ENCODE assay signal across 1 cellular context in the genomic region with DNA sequence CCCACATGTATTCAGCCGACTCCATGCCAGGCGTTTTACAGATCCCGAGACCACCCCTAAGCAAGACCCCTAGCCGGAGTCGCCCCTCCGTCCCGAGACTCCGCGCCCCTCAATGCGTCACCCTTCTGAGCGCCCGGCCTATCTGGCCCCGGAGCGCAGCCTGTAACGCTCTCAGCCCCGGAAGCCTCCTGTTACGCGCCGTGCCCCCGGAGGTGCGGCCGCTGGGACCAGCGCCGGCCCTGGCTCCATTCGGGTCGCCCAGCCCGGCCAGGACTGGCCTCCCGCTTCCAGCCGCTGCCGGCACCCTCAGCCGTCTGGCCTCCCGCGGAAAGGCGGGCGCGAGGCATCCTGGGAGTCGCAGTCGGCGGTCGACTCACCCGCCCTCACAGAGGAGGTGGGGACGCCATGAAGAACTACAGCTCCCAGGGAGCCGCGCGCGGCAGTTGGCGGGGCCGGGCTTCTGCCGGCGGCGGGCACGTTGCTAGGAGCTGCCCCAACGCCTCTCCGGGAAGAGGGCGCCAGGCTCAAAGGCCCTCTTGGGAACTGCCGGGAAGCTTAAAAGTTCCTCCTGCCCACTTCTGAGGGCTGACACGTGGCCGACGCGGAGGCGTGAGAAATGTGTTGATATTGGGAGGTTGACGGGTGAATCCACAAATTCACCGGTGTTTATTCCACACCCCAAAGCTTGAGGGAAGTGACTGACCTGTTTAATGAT.
TF ChIP-seq lines count a peak whose summit lies in the region.

A gene with protein sequence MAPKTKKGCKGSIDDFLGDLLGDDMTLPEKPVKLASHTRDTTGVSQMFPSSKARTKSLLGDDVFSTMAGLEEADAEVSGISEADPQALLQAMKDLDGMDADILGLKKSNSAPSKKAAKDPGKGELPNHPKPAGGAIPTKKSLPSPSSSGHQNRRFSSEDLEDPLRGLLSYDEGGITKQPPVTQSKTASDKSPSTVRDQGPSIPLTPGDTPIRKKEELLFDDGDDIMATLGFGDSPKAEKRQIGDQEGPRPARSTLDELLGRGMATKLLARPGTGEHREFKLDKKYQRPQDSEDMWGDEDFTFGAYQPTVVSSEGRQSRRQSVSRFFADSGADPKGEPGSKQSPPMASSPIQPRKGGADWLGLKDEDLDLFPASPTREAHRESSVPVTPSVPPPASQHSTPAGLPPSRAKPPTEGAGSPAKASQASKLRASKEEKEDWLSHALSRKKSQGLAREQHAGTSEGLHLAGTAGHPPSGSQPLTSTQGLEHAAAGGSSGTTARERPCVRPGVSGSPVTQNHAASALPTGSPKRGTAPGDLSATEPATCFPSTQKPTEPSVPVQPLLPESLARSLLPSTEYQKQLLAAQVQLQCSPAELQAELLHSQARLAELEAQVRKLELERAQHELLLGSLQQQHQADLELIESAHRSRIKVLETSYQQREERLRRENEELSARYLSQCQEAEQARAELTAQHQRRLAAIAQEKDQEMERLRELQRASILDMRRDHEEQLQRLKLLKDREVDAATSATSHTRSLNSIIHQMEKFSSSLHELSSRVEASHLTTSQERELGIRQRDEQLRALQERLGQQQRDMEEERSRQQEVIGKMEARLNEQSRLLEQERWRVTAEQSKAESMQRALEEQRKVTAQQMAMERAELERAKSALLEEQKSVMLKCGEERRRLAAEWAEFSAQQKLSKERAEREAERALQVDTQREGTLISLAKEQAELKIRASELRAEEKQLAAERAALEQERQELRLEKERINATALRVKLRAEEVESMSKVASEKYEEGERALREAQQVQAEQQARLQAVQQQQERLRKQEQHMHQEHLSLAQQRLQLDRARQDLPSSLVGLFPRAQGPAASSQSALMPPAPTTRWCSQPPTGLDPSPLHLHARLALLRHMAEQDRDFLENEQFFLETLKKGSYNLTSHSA (minus strand): TSS at position 316 of the 715 bp plus-strand sequence. CDS start 2,893 bp downstream, outside the sequence.

TF ChIP-seq in K562, 482 proteins besides CTCF, POLR2A, EP300 and RAD21 (continued from another document and continues in another):
- TF ChIP-seq, protein P1, sequence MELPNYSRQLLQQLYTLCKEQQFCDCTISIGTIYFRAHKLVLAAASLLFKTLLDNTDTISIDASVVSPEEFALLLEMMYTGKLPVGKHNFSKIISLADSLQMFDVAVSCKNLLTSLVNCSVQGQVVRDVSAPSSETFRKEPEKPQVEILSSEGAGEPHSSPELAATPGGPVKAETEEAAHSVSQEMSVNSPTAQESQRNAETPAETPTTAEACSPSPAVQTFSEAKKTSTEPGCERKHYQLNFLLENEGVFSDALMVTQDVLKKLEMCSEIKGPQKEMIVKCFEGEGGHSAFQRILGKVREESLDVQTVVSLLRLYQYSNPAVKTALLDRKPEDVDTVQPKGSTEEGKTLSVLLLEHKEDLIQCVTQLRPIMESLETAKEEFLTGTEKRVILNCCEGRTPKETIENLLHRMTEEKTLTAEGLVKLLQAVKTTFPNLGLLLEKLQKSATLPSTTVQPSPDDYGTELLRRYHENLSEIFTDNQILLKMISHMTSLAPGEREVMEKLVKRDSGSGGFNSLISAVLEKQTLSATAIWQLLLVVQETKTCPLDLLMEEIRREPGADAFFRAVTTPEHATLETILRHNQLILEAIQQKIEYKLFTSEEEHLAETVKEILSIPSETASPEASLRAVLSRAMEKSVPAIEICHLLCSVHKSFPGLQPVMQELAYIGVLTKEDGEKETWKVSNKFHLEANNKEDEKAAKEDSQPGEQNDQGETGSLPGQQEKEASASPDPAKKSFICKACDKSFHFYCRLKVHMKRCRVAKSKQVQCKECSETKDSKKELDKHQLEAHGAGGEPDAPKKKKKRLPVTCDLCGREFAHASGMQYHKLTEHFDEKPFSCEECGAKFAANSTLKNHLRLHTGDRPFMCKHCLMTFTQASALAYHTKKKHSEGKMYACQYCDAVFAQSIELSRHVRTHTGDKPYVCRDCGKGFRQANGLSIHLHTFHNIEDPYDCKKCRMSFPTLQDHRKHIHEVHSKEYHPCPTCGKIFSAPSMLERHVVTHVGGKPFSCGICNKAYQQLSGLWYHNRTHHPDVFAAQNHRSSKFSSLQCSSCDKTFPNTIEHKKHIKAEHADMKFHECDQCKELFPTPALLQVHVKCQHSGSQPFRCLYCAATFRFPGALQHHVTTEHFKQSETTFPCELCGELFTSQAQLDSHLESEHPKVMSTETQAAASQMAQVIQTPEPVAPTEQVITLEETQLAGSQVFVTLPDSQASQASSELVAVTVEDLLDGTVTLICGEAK (IDR thresholded peaks at IDR 0.05) = peak; percentile 70
- TF ChIP-seq, protein P1 (CRISPR knock-in tag; IDR thresholded peaks at IDR 0.05) = no peak
- TF ChIP-seq, protein P2, sequence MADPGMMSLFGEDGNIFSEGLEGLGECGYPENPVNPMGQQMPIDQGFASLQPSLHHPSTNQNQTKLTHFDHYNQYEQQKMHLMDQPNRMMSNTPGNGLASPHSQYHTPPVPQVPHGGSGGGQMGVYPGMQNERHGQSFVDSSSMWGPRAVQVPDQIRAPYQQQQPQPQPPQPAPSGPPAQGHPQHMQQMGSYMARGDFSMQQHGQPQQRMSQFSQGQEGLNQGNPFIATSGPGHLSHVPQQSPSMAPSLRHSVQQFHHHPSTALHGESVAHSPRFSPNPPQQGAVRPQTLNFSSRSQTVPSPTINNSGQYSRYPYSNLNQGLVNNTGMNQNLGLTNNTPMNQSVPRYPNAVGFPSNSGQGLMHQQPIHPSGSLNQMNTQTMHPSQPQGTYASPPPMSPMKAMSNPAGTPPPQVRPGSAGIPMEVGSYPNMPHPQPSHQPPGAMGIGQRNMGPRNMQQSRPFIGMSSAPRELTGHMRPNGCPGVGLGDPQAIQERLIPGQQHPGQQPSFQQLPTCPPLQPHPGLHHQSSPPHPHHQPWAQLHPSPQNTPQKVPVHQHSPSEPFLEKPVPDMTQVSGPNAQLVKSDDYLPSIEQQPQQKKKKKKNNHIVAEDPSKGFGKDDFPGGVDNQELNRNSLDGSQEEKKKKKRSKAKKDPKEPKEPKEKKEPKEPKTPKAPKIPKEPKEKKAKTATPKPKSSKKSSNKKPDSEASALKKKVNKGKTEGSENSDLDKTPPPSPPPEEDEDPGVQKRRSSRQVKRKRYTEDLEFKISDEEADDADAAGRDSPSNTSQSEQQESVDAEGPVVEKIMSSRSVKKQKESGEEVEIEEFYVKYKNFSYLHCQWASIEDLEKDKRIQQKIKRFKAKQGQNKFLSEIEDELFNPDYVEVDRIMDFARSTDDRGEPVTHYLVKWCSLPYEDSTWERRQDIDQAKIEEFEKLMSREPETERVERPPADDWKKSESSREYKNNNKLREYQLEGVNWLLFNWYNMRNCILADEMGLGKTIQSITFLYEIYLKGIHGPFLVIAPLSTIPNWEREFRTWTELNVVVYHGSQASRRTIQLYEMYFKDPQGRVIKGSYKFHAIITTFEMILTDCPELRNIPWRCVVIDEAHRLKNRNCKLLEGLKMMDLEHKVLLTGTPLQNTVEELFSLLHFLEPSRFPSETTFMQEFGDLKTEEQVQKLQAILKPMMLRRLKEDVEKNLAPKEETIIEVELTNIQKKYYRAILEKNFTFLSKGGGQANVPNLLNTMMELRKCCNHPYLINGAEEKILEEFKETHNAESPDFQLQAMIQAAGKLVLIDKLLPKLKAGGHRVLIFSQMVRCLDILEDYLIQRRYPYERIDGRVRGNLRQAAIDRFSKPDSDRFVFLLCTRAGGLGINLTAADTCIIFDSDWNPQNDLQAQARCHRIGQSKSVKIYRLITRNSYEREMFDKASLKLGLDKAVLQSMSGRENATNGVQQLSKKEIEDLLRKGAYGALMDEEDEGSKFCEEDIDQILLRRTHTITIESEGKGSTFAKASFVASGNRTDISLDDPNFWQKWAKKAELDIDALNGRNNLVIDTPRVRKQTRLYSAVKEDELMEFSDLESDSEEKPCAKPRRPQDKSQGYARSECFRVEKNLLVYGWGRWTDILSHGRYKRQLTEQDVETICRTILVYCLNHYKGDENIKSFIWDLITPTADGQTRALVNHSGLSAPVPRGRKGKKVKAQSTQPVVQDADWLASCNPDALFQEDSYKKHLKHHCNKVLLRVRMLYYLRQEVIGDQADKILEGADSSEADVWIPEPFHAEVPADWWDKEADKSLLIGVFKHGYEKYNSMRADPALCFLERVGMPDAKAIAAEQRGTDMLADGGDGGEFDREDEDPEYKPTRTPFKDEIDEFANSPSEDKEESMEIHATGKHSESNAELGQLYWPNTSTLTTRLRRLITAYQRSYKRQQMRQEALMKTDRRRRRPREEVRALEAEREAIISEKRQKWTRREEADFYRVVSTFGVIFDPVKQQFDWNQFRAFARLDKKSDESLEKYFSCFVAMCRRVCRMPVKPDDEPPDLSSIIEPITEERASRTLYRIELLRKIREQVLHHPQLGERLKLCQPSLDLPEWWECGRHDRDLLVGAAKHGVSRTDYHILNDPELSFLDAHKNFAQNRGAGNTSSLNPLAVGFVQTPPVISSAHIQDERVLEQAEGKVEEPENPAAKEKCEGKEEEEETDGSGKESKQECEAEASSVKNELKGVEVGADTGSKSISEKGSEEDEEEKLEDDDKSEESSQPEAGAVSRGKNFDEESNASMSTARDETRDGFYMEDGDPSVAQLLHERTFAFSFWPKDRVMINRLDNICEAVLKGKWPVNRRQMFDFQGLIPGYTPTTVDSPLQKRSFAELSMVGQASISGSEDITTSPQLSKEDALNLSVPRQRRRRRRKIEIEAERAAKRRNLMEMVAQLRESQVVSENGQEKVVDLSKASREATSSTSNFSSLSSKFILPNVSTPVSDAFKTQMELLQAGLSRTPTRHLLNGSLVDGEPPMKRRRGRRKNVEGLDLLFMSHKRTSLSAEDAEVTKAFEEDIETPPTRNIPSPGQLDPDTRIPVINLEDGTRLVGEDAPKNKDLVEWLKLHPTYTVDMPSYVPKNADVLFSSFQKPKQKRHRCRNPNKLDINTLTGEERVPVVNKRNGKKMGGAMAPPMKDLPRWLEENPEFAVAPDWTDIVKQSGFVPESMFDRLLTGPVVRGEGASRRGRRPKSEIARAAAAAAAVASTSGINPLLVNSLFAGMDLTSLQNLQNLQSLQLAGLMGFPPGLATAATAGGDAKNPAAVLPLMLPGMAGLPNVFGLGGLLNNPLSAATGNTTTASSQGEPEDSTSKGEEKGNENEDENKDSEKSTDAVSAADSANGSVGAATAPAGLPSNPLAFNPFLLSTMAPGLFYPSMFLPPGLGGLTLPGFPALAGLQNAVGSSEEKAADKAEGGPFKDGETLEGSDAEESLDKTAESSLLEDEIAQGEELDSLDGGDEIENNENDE (IDR thresholded peaks at IDR 0.05; ENCODE audit: low read depth, low read length) = no peak
- TF ChIP-seq, protein P3, sequence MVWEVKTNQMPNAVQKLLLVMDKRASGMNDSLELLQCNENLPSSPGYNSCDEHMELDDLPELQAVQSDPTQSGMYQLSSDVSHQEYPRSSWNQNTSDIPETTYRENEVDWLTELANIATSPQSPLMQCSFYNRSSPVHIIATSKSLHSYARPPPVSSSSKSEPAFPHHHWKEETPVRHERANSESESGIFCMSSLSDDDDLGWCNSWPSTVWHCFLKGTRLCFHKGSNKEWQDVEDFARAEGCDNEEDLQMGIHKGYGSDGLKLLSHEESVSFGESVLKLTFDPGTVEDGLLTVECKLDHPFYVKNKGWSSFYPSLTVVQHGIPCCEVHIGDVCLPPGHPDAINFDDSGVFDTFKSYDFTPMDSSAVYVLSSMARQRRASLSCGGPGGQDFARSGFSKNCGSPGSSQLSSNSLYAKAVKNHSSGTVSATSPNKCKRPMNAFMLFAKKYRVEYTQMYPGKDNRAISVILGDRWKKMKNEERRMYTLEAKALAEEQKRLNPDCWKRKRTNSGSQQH (CRISPR knock-in tag; IDR thresholded peaks at IDR 0.05) = peak; percentile 70; the same call in 1 of the 2 replicates
- TF ChIP-seq, protein P4, sequence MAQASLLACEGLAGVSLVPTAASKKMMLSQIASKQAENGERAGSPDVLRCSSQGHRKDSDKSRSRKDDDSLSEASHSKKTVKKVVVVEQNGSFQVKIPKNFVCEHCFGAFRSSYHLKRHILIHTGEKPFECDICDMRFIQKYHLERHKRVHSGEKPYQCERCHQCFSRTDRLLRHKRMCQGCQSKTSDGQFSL (CRISPR knock-in tag; IDR thresholded peaks at IDR 0.05) = no peak
- TF ChIP-seq, protein P4 (tag; IDR thresholded peaks at IDR 0.05) = no peak
- TF ChIP-seq CEBPB (tag; IDR thresholded peaks at IDR 0.05) = no peak
- TF ChIP-seq, protein P5, sequence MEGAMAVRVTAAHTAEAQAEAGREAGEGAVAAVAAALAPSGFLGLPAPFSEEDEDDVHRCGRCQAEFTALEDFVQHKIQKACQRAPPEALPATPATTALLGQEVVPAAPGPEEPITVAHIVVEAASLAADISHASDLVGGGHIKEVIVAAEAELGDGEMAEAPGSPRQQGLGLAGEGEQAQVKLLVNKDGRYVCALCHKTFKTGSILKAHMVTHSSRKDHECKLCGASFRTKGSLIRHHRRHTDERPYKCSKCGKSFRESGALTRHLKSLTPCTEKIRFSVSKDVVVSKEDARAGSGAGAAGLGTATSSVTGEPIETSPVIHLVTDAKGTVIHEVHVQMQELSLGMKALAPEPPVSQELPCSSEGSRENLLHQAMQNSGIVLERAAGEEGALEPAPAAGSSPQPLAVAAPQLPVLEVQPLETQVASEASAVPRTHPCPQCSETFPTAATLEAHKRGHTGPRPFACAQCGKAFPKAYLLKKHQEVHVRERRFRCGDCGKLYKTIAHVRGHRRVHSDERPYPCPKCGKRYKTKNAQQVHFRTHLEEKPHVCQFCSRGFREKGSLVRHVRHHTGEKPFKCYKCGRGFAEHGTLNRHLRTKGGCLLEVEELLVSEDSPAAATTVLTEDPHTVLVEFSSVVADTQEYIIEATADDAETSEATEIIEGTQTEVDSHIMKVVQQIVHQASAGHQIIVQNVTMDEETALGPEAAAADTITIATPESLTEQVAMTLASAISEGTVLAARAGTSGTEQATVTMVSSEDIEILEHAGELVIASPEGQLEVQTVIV (CRISPR knock-in tag; IDR thresholded peaks at IDR 0.05; ENCODE audit: borderline replicate concordance) = no peak
- TF ChIP-seq SOX6 (IDR thresholded peaks at IDR 0.05) = peak; percentile 33; the same call in 1 of the 2 replicates
- TF ChIP-seq SIN3A (IDR thresholded peaks at IDR 0.05; ENCODE audit: borderline replicate concordance in 2 of 2, control insufficient read depth in 1 of 2, low read depth in 2 of 2, low read length in 2 of 2) = peak; percentile 87 to 89
- no peak for TF ChIP-seq KLF6 (CRISPR knock-in tag; IDR thresholded peaks at IDR 0.05; ENCODE audit: borderline replicate concordance)
